ENCODE assay signal across 13 cellular contexts in the genomic region with DNA sequence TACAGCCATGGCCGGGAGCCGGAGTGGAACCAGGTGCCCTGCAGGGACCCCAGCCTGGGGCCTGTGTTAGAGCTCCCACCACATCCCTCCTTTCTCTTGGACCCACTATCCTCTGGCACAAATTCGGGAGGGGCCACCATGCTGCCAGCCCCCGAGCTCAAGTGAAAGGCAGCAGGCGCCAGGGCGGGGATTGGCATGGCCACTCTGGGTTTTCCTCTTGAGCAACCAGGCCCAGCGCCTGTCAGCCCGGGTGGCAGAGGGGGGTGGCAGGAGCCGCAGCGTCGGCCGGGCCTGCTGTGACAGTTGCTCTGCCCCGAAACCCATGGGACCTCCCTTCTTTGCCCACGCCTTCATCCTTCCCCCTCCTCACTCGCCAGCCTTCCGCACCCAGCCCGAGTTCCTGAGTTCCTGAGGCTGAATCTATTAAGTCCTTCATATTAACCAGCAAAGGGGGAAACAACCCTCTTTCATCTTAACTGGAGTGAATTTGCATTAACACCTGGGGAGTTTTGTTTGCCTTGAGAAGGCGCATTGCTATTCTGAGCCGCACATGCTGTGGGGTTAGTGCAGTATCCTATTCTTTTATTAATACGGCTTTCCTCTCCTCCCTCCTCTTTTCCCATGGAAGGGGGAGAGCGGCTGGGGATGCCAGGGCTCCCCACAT. TPM values are rescaled to one million over a fixed set of nuclear protein-coding genes. Genes with fewer than 3 reads are reported as not detected.
DNase-seq lines count a peak whose midpoint lies in the region; ATAC-seq lines count a peak whose summit lies in the region.
"Had no signal": no experiment of that assay in that cellular context is flagged by ENCODE, and none has a peak within 500 bp of the region (broad histone marks: within the 10 kb centered on the region; RNA-seq: fewer than 3 reads in every experiment).

No MANE protein-coding gene starts in this region.

- peak overlapping the region; percentile 41 for H3K9ac ChIP-seq in endocrine pancreas (ENCODE audit: control insufficient read depth, insufficient read depth, low read length)

- no peaks in the 10 kb centered on the region for H3K36me3 ChIP-seq in endocrine pancreas (ENCODE audit: control insufficient read depth, insufficient read depth, low read length)

- in situ Hi-C loops in G401 (cut with HindIII; ENCODE audit: low sequenced_read_pairs): no loop called here

- H3K4me1 ChIP-seq in endocrine pancreas (ENCODE audit: control insufficient read depth, insufficient read depth, low read length): no peaks in the 10 kb centered on the region

- DNase-seq in G401 (ENCODE audit: low spot score): peak; percentile 56
- peak; percentile 41 for DNase-seq in NCI-H2107 (lab: John Stamatoyannopoulos, UW)
- DNase-seq in nucleus accumbens (lab: John Stamatoyannopoulos, UW): peak in 29 of 56 donors; percentile 9 to 76 (median 32)
- no peak for DNase-seq in LoVo (ENCODE audit: low spot score)
- DNase-seq in GM19238 (ENCODE audit: insufficient read length, low spot score): no peak
- DNase-seq: effector memory CD8-positive, alpha-beta T cell; NK-92 treated with Interleukin-12 subunit alpha and Interleukin-12 subunit beta, amount 100 ng/mL, for 24 hours; stimulated activated naive CD8-positive, alpha-beta T cell treated with anti-CD3 and anti-CD28 coated beads, Interleukin-15, amount 100 ng/mL, for 72 hours had no signal

- ATAC-seq in GM21360 (IDR thresholded peaks at IDR 0.05; ENCODE audit: unreplicated experiment) (no peak), HG02973 (IDR thresholded peaks at IDR 0.05; ENCODE audit: unreplicated experiment) (no peak)
- ATAC-seq: effector memory CD8-positive, alpha-beta T cell; K562; stimulated activated naive CD8-positive, alpha-beta T cell treated with anti-CD3 and anti-CD28 coated beads, Interleukin-15, amount 100 ng/mL, for 72 hours had no signal

- H3K27me3 ChIP-seq in endocrine pancreas (ENCODE audit: control insufficient read depth, insufficient read depth, low read length): no peaks in the 10 kb centered on the region

- no peaks in the 10 kb centered on the region for H3K9me3 ChIP-seq in endocrine pancreas (ENCODE audit: control insufficient read depth, low read length)

- no peak overlapping the region for H3K4me3 ChIP-seq in endocrine pancreas (ENCODE audit: control insufficient read depth, insufficient read depth, low read length)
- H3K4me3 ChIP-seq: K562 had no signal

RNA-seq across cellular contexts. Expression of a gene that starts 16.7 kb away (rescaled TPM):
- 1.5 and 2.8 TPM in 2 replicates for total RNA-seq in G401 (2014; rRNA removed; shearing (Covaris generic))
- total RNA-seq: K562, neural crest cell had no signal

Comparison
In these comparisons a context has a peak if more than half of its experiments do, and no peak if none do; other contexts are left out.
1. DNase-seq: peak in G401 (single experiment), NCI-H2107 (single experiment) and nucleus accumbens (29 of 56); none in LoVo (single experiment) and GM19238 (single experiment).